Comparison of ENCODE assay signal across 1 cellular context in genomic region chr17:35786941-35787432, GRCh38.
TF ChIP-seq lines count a peak whose summit lies in the region.

No MANE protein-coding gene starts in this region.

TF ChIP-seq in SK-N-SH, 30 proteins besides CTCF, POLR2A, EP300 and RAD21 (continued from another document):
- TF ChIP-seq TAF1 (IDR thresholded peaks at IDR 0.05; ENCODE audit: borderline replicate concordance, low read depth, low read length), result no peak
- TF ChIP-seq CHD2 (IDR thresholded peaks at IDR 0.05; ENCODE audit: low read length, partially characterized antibody), result peak; percentile 89
- TF ChIP-seq POLR2AphosphoS5 (IDR thresholded peaks at IDR 0.05; ENCODE audit: low read depth, low read length), result peak; percentile 20; the same call in 1 of the 2 replicates
- 0 out of 2 replicates have a peak, but pooled peaks have one; percentile 32 for TF ChIP-seq MAX (IDR thresholded peaks at IDR 0.05; ENCODE audit: low read depth)
